ENCODE assay signal across 1 cellular context in genomic region chr10:97709746-97710078, GRCh38.
TF ChIP-seq lines count a peak whose summit lies in the region.

No MANE protein-coding gene starts in this region.

TF ChIP-seq in HCT116, 20 proteins besides CTCF, POLR2A, EP300 and RAD21 (continued from another document):
- TF ChIP-seq ZBTB33 (IDR thresholded peaks at IDR 0.05; ENCODE audit: extremely low read depth, insufficient replicate concordance, low read length) (no peak), CEBPB (IDR thresholded peaks at IDR 0.05; ENCODE audit: low read depth) (no peak), EZH2phosphoT487 (IDR thresholded peaks at IDR 0.05; ENCODE audit: borderline replicate concordance) (no peak)
